In the genomic region with DNA sequence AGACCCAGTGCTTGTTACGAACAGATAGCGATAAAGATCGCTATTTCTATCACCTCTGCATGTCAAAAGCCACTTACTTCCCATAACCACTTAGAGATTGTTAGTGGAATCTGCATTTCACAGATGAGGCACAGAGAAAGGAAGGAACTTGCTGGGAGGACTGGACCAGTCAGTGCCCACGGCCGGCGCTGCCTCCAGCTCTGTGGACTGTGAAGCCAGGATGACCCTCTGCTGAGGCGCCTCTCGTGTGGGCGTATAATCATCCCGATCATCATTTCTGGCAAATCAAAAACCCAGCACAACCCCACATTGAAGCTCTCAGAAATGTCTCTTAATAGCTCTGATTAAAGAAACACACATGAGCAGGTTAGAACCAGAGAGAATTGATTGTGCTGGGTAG, we compare ENCODE assay signal across 16 cellular contexts.
DNase-seq lines count a peak whose midpoint lies in the region; ATAC-seq and TF ChIP-seq lines count a peak whose summit lies in the region.
"Had no signal": no experiment of that assay in that cellular context is flagged by ENCODE, and none has a peak within 500 bp of the region (broad histone marks: within the 10 kb centered on the region; RNA-seq: fewer than 3 reads in every experiment).

No MANE protein-coding gene starts in this region.

- intact Hi-C loops in right cardiac atrium (cut with DNase I) (no loop called here), cardiac septum (cut with DNase I) (no loop called here), left lung (cut with DNase I) (no loop called here), posterior vena cava (cut with DNase I) (loop anchor here in 1 of 2 donors (5.0 kb wide), 1 partner anchor 37 kb away; no protein-coding TSS in a partner anchor), aorta (cut with DNase I) (loop anchor here (5.0 kb wide), 1 partner anchor 63 kb away; the partner anchor contains the start of gene ADRA2C (in 2 of the 2))

- no peak for ATAC-seq in right cardiac atrium
- no peak for ATAC-seq in left lung
- ATAC-seq in aorta (ENCODE audit: low FRiP score) = no peak
- ATAC-seq in omental fat pad (ENCODE audit: low FRiP score) = no peak
- ATAC-seq: HCT116, HepG2 had no signal

- peak in 2 of 3 donors; percentile 3 to 28 for DNase-seq in right cardiac atrium
- no peak for DNase-seq in cardiac septum (ENCODE audit: low spot score)
- DNase-seq in left lung = peak; percentile 17 to 75
- DNase-seq in posterior vena cava (ENCODE audit: low spot score) = peak; percentile 46
- DNase-seq in aorta = peak; percentile 24 to 57
- DNase-seq in omental fat pad (ENCODE audit: low spot score) = no peak
- no peak for DNase-seq in germinal center (ENCODE audit: low spot score)
- no peak for DNase-seq in kidney glomerular epithelial cell (lab: John Stamatoyannopoulos, UW)
- DNase-seq: C1 segment of cervical spinal cord; Caco-2; CD4-positive, alpha-beta T cell; H7; HFFc6 had no signal

- H3K9me3 ChIP-seq in right cardiac atrium (ENCODE audit: control insufficient read depth, low read length) (no peaks in the 10 kb centered on the region), left lung (no peaks in the 10 kb centered on the region), aorta (ENCODE audit: control insufficient read depth, low read length) (no peaks in the 10 kb centered on the region)
- H3K9me3 ChIP-seq: Caco-2 had no signal

- H3K27me3 ChIP-seq in right cardiac atrium (ENCODE audit: control insufficient read depth, insufficient read depth) = no peaks in the 10 kb centered on the region
- peaks cover 11 to 87% of the 10 kb centered on the region in 2 donors for H3K27me3 ChIP-seq in left lung
- no peaks in the 10 kb centered on the region for H3K27me3 ChIP-seq in aorta (ENCODE audit: control insufficient read depth in 1 of 2, insufficient read depth in 2 of 2, low read length in 1 of 2)

- H3K36me3 ChIP-seq in left lung (no peaks in the 10 kb centered on the region), aorta (ENCODE audit: control insufficient read depth in 1 of 2, insufficient read depth in 2 of 2, low read length in 1 of 2) (no peaks in the 10 kb centered on the region)

- H3K4me3 ChIP-seq in right cardiac atrium (ENCODE audit: low read length) (no peak overlapping the region), left lung (no peak overlapping the region), aorta (ENCODE audit: low read length in 2 of 2) (no peak overlapping the region)
- H3K4me3 ChIP-seq: GM23338 had no signal

- H3K4me1 ChIP-seq in right cardiac atrium (ENCODE audit: control insufficient read depth, insufficient read depth, low read length) (no peaks in the 10 kb centered on the region), left lung (no peaks in the 10 kb centered on the region), aorta (ENCODE audit: control insufficient read depth in 1 of 2, insufficient read depth in 2 of 2, low read length in 2 of 2) (no peaks in the 10 kb centered on the region)
- H3K4me1 ChIP-seq: Caco-2 had no signal

- TF ChIP-seq CTCF in left lung (IDR thresholded peaks at IDR 0.05) (no peak), omental fat pad (IDR thresholded peaks at IDR 0.05) (no peak)

- no peak overlapping the region for H3K27ac ChIP-seq in right cardiac atrium (ENCODE audit: low read length)
- H3K27ac ChIP-seq in left lung = no peak overlapping the region
- H3K27ac ChIP-seq in aorta (ENCODE audit: low read depth in 1 of 2, low read length in 2 of 2) = no peak overlapping the region

- WGBS in right cardiac atrium = 60% methylated on average over 10 of the region's 10 CpGs
- 92 to 94% methylated on average over 10 of the region's 10 CpGs for WGBS in aorta, 2 donors

Comparison
In these comparisons a context has a peak if more than half of its experiments do, and no peak if none do; other contexts are left out.
1. DNase-seq: peak in right cardiac atrium (2 of 3), left lung (2 of 2), posterior vena cava (single experiment) and aorta (2 of 2); none in cardiac septum (single experiment), omental fat pad (single experiment), germinal center (single experiment) and kidney glomerular epithelial cell (single experiment).
2. intact Hi-C loops: an anchor here in aorta (5.0 kb wide); none called in right cardiac atrium, cardiac septum and left lung.